ENCODE assay signal across 13 cellular contexts in genomic region chr1:78408192-78408591, GRCh38.
"Had no signal": no experiment of that assay in that cellular context is flagged by ENCODE, and none has a peak within 500 bp of the region (broad histone marks: within the 10 kb centered on the region; RNA-seq: fewer than 3 reads in every experiment).

No MANE protein-coding gene starts in this region.

- H3K27me3 ChIP-seq: brain microvascular endothelial cell, right atrium auricular region, testis, upper lobe of left lung had no signal

- H3K36me3 ChIP-seq: brain microvascular endothelial cell, prostate gland, right atrium auricular region, upper lobe of left lung had no signal

- ATAC-seq: activated naive CD4-positive, alpha-beta T cell treated with anti-CD3 and anti-CD28 coated beads, Interleukin-2, amount 50 U/mL, for 72 hours; mucosa of descending colon; stimulated activated naive CD8-positive, alpha-beta T cell treated with anti-CD3 and anti-CD28 coated beads, Interleukin-15, amount 100 ng/mL, for 72 hours had no signal

- H3K9me3 ChIP-seq: prostate gland, testis had no signal

- H3K4me1 ChIP-seq: prostate gland, right atrium auricular region, testis, upper lobe of left lung had no signal

- DNase-seq: activated CD4-positive, alpha-beta T cell treated with anti-CD3 and anti-CD28 coated beads, Interleukin-2, amount 50 U/mL, for 48 hours; activated gamma-delta T cell; central memory CD4-positive, alpha-beta T cell; immature natural killer cell; mucosa of descending colon; naive B cell; stimulated activated naive CD8-positive, alpha-beta T cell treated with anti-CD3 and anti-CD28 coated beads, Interleukin-15, amount 100 ng/mL, for 72 hours; testis; upper lobe of left lung had no signal

- H3K27ac ChIP-seq: brain microvascular endothelial cell, prostate gland, right atrium auricular region, testis, upper lobe of left lung had no signal

- H3K4me3 ChIP-seq: mucosa of descending colon, prostate gland, right atrium auricular region, testis, upper lobe of left lung had no signal
